Comparison of ENCODE assay signal across 9 cellular contexts in genomic region chr2:105150231-105150630, GRCh38.
"Had no signal": no experiment of that assay in that cellular context is flagged by ENCODE, and none has a peak within 500 bp of the region (broad histone marks: within the 10 kb centered on the region; RNA-seq: fewer than 3 reads in every experiment).

No MANE protein-coding gene starts in this region.

- ATAC-seq: HepG2 had no signal

- H3K9me3 Mint-ChIP-seq: IgD-negative memory B cell had no signal

- H3K4me3 ChIP-seq: GM23248 had no signal

- DNase-seq: GM23248, GOT3, H7, HCEC 1CT, KBM-7 had no signal

- H3K27ac ChIP-seq: GM23248, HL-60, KMS-11 had no signal

- H3K4me3 Mint-ChIP-seq: IgD-negative memory B cell had no signal
